In the genomic region with DNA sequence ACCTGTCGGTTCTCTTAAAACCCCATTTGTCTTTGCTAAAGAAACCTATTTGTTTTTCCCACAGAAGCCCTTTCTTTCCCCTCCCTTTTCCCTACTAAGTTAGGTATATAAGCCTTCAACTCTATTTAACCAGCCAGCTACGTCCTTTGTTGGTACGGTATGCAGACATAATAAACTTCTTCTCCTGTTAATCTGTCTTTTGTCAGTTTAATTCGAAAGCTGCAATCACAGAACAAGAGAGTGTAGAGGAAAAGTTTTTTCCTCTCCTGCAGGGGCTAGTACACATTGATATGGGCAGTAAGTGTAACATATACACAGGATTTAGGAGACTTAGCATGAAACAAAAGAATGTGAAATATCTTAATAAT, we compare ENCODE assay signal across 25 cellular contexts. TPM values are rescaled to one million over a fixed set of nuclear protein-coding genes. Genes with fewer than 3 reads are reported as not detected.
A peak's percentile ranks its signal among the peaks of the same experiment; 100 is the strongest.
DNase-seq lines count a peak whose midpoint lies in the region; ATAC-seq, FAIRE-seq and TF ChIP-seq lines count a peak whose summit lies in the region.
"Had no signal": no experiment of that assay in that cellular context is flagged by ENCODE, and none has a peak within 500 bp of the region (broad histone marks: within the 10 kb centered on the region; RNA-seq: fewer than 3 reads in every experiment).

No MANE protein-coding gene starts in this region.

- no peak overlapping the region for H3K23ac ChIP-seq in H1 (ENCODE audit: insufficient read length)

- 96% methylated on average over 4 of the region's 4 CpGs for WGBS in mammary epithelial cell (ENCODE audit: low coverage, missing lambda C conversion rate)
- WGBS in H1 (ENCODE audit: extremely low coverage in 1 of 2, insufficient coverage in 1 of 2, insufficient read length in 1 of 2, insufficient replicate concordance in 2 of 2, low coverage in 1 of 2, low lambda C conversion rate in 2 of 2, missing lambda C conversion rate in 1 of 2), 2 experiments = 63% methylated on average over 4 of the region's 4 CpGs; no CpG with 5 or more reads in 1 of the 2 experiments
- 26% methylated on average over 4 of the region's 4 CpGs for WGBS in prostate gland

- no peak for TF ChIP-seq EP300 in H1 (IDR thresholded peaks at IDR 0.05; ENCODE audit: borderline replicate concordance in 1 of 2, low read depth in 2 of 2, low read length in 2 of 2)

- no peak overlapping the region for H4K5ac ChIP-seq in H1 (ENCODE audit: insufficient read length, low read depth, low read length)

- H2BK120ac ChIP-seq in H1 (replicated peaks; ENCODE audit: low read depth, low read length) = no peak overlapping the region

- no peak for FAIRE-seq in H1 (lab: Jason Lieb, UNC)
- FAIRE-seq: urothelium cell line had no signal

- H3K79me2 ChIP-seq in mammary epithelial cell (ENCODE audit: insufficient read depth, low read length) (no peaks in the 10 kb centered on the region), H1 (ENCODE audit: control insufficient read depth in 1 of 2, insufficient read depth in 2 of 2, low read length in 2 of 2) (no peaks in the 10 kb centered on the region)

- peak overlapping the region; percentile 26 for H3K27ac Mint-ChIP-seq in type B pancreatic cell
- no peak overlapping the region for H3K27ac Mint-ChIP-seq in activated T-helper 2 cell treated with anti-CD3 and anti-CD28 coated beads, Interferon-gamma antibody, Interleukin-2, Interleukin-4, amounts not matched to agents 10 μg/mL and 5 μg/mL and 100 μg/mL, durations not matched to agents 14 hours and 24 hours and 36 hours
- H3K27ac Mint-ChIP-seq: activated naive CD4-positive, alpha-beta T cell treated with anti-CD3 and anti-CD28 coated beads for 36 hours; activated T-cell treated with anti-CD3 and anti-CD28 coated beads, Interleukin-2, amount 50 U/mL, for 72 hours; CD4-positive, alpha-beta T cell; stimulated activated naive CD8-positive, alpha-beta T cell treated with anti-CD3 and anti-CD28 coated beads, Interleukin-15, amount 100 ng/mL, for 72 hours; WTC11 had no signal

- peaks cover 44% of the 10 kb centered on the region for H3K4me1 Mint-ChIP-seq in type B pancreatic cell (ENCODE audit: unreplicated experiment)
- peaks cover 30% of the 10 kb centered on the region for H3K4me1 Mint-ChIP-seq in activated T-helper 2 cell treated with anti-CD3 and anti-CD28 coated beads, Interferon-gamma antibody, Interleukin-2, Interleukin-4, amounts not matched to agents 10 μg/mL and 5 μg/mL and 100 μg/mL, durations not matched to agents 14 hours and 24 hours and 36 hours (ENCODE audit: low read depth)

- no peaks in the 10 kb centered on the region for H3K27me3 Mint-ChIP-seq in type B pancreatic cell
- H3K27me3 Mint-ChIP-seq in activated T-helper 2 cell treated with anti-CD3 and anti-CD28 coated beads, Interferon-gamma antibody, Interleukin-2, Interleukin-4, amounts not matched to agents 10 μg/mL and 5 μg/mL and 100 μg/mL, durations not matched to agents 14 hours and 24 hours and 36 hours (ENCODE audit: low read depth) = peaks cover 25% of the 10 kb centered on the region

- no peak overlapping the region for H3K18ac ChIP-seq in H1 (ENCODE audit: extremely low read depth, low read length)

- no peaks in the 10 kb centered on the region for H3K9me3 ChIP-seq in breast epithelium
- no peaks in the 10 kb centered on the region for H3K9me3 ChIP-seq in mammary epithelial cell (replicated peaks; ENCODE audit: insufficient read depth, low read length)
- H3K9me3 ChIP-seq in H1 (ENCODE audit: insufficient read depth in 2 of 2, low read depth in 1 of 2, low read length in 1 of 2) = no peaks in the 10 kb centered on the region
- no peaks in the 10 kb centered on the region for H3K9me3 ChIP-seq in prostate gland
- H3K9me3 ChIP-seq: adrenal gland had no signal

- no peak overlapping the region for H3K14ac ChIP-seq in H1 (ENCODE audit: insufficient read length)

- H3K56ac ChIP-seq in H1 (replicated peaks; ENCODE audit: insufficient read length, low read depth, low read length) = no peak overlapping the region

- no peak for TF ChIP-seq CTCF in breast epithelium (IDR thresholded peaks at IDR 0.05)
- TF ChIP-seq CTCF in mammary epithelial cell (conservative IDR thresholded peaks at IDR 0.05 in 1 of 2, IDR thresholded peaks at IDR 0.05 in 1 of 2; ENCODE audit: extremely low read depth in 1 of 2, insufficient read depth in 1 of 2, low read depth in 1 of 2, low read length in 2 of 2) = no peak
- no peak for TF ChIP-seq CTCF in H1 (IDR thresholded peaks at IDR 0.05; ENCODE audit: control extremely low read depth in 1 of 3, insufficient read depth in 1 of 3, low read depth in 1 of 3, low read length in 3 of 3)
- no peak for TF ChIP-seq CTCF in prostate gland (IDR thresholded peaks at IDR 0.05)
- no peak for TF ChIP-seq CTCF in type B pancreatic cell (conservative IDR thresholded peaks at IDR 0.05)

- CTCF ChIA-PET in mammary epithelial cell (lab: Charles Lee; ENCODE audit: low non-redundant PET) = no interaction called here
- CTCF ChIA-PET in H1 (lab: Charles Lee; ENCODE audit: partially characterized antibody) = interaction anchor here (0.5 to 1.8 kb wide), 5 partner anchors 13 to 129 kb away, joined by 3 to 5 read pairs (median 3); no protein-coding TSS in a partner anchor

- no peak for ATAC-seq in HG03469 (IDR thresholded peaks at IDR 0.05; ENCODE audit: unreplicated experiment)
- ATAC-seq: activated T-cell treated with anti-CD3 and anti-CD28 coated beads, Interleukin-2, amount 50 U/mL, for 72 hours; stimulated activated naive CD8-positive, alpha-beta T cell treated with anti-CD3 and anti-CD28 coated beads, Interleukin-15, amount 100 ng/mL, for 72 hours; WTC11 had no signal

- H3K4me3 Mint-ChIP-seq in type B pancreatic cell = no peak overlapping the region
- no peak overlapping the region for H3K4me3 Mint-ChIP-seq in activated T-helper 2 cell treated with anti-CD3 and anti-CD28 coated beads, Interferon-gamma antibody, Interleukin-2, Interleukin-4, amounts not matched to agents 10 μg/mL and 5 μg/mL and 100 μg/mL, durations not matched to agents 14 hours and 24 hours and 36 hours (ENCODE audit: low read depth)
- H3K4me3 Mint-ChIP-seq: activated naive CD4-positive, alpha-beta T cell treated with anti-CD3 and anti-CD28 coated beads for 36 hours; activated T-cell treated with anti-CD3 and anti-CD28 coated beads, Interleukin-2, amount 50 U/mL, for 72 hours; CD4-positive, alpha-beta T cell; stimulated activated naive CD8-positive, alpha-beta T cell treated with anti-CD3 and anti-CD28 coated beads, Interleukin-15, amount 100 ng/mL, for 72 hours had no signal

- H3K4me3 ChIP-seq in breast epithelium (no peak overlapping the region), mammary epithelial cell (replicated peaks in 1 of 3; ENCODE audit: insufficient read depth in 1 of 3, low read depth in 2 of 3, low read length in 3 of 3) (no peak overlapping the region), H1 (ENCODE audit: extremely low read depth in 1 of 4, insufficient read depth in 2 of 4, low read depth in 3 of 4, low read length in 4 of 4) (no peak overlapping the region), prostate gland (no peak overlapping the region)
- H3K4me3 ChIP-seq: adrenal gland, PC-9 had no signal

- H3K9ac ChIP-seq in mammary epithelial cell (ENCODE audit: insufficient read depth, low read length) = no peak overlapping the region
- H3K9ac ChIP-seq in H1 (replicated peaks in 1 of 4; ENCODE audit: extremely low read depth in 1 of 4, low read depth in 3 of 4, low read length in 3 of 4) = no peak overlapping the region

- no peak overlapping the region for H2BK12ac ChIP-seq in H1 (ENCODE audit: low read depth, low read length)

- no TSS peak for BruUV-seq in mammary epithelial cell (replicated peaks; lab: Mats Ljungman, UMichigan)

- no peak overlapping the region for H4K8ac ChIP-seq in H1 (ENCODE audit: extremely low read depth, insufficient read depth, low read length)

- no peak overlapping the region for H3K4ac ChIP-seq in H1 (replicated peaks; ENCODE audit: insufficient read length, low read depth, low read length)

- no peaks in the 10 kb centered on the region for H3K9me3 Mint-ChIP-seq in type B pancreatic cell
- H3K9me3 Mint-ChIP-seq in activated T-helper 2 cell treated with anti-CD3 and anti-CD28 coated beads, Interferon-gamma antibody, Interleukin-2, Interleukin-4, amounts not matched to agents 10 μg/mL and 5 μg/mL and 100 μg/mL, durations not matched to agents 14 hours and 24 hours and 36 hours = no peaks in the 10 kb centered on the region
- H3K9me3 Mint-ChIP-seq: activated naive CD4-positive, alpha-beta T cell treated with anti-CD3 and anti-CD28 coated beads for 36 hours; activated T-cell treated with anti-CD3 and anti-CD28 coated beads, Interleukin-2, amount 50 U/mL, for 72 hours; CD4-positive, alpha-beta T cell; stimulated activated naive CD8-positive, alpha-beta T cell treated with anti-CD3 and anti-CD28 coated beads, Interleukin-15, amount 100 ng/mL, for 72 hours; WTC11 had no signal

- intact Hi-C loops in breast epithelium (cut with DNase I; ENCODE audit: low total_unique reads) (no loop called here), mammary epithelial cell (cut with micrococcal nuclease) (no loop called here), prostate gland (cut with DNase I) (no loop called here)
- intact Hi-C loops in activated T-helper 2 cell treated with anti-CD3 and anti-CD28 coated beads, Interferon-gamma antibody, Interleukin-2, Interleukin-4, amounts not matched to agents 10 μg/mL and 5 μg/mL and 100 μg/mL, durations not matched to agents 14 hours and 24 hours and 36 hours (cut with micrococcal nuclease) = no loop called here

- in situ Hi-C loops in mammary epithelial cell (cut with MboI; ENCODE audit: low sequenced_read_pairs in 2 of 2) = no loop called here

- no peaks in the 10 kb centered on the region for H3K79me1 ChIP-seq in H1 (ENCODE audit: low read depth, low read length)

- no peak for TF ChIP-seq RAD21 in H1 (IDR thresholded peaks at IDR 0.05 in 1 of 2, conservative IDR thresholded peaks at IDR 0.05 in 1 of 2; ENCODE audit: low read depth in 2 of 2, low read length in 2 of 2)

- H2BK20ac ChIP-seq in H1 (ENCODE audit: low read length) = no peak overlapping the region

- no peak overlapping the region for H2AK5ac ChIP-seq in H1 (ENCODE audit: low read depth, low read length)

- H3K27ac ChIP-seq in breast epithelium = peak overlapping the region; percentile 87
- H3K27ac ChIP-seq in mammary epithelial cell (ENCODE audit: insufficient read depth, low read depth, low read length) = no peak overlapping the region
- H3K27ac ChIP-seq in H1 (ENCODE audit: low read depth, low read length) = no peak overlapping the region
- peak overlapping the region; percentile 2 to 30 for H3K27ac ChIP-seq in prostate gland
- H3K27ac ChIP-seq: 22Rv1, adrenal gland, HL-60, PC-9 had no signal

- TF ChIP-seq POLR2A in breast epithelium (IDR thresholded peaks at IDR 0.05) (no peak), H1 (IDR thresholded peaks at IDR 0.05; ENCODE audit: control extremely low read depth in 1 of 2, low read depth in 2 of 2, low read length in 2 of 2) (no peak), prostate gland (IDR thresholded peaks at IDR 0.05) (no peak)

- no peak overlapping the region for H3K4me2 ChIP-seq in mammary epithelial cell (ENCODE audit: insufficient read depth, low read depth, low read length)
- H3K4me2 ChIP-seq in H1 (ENCODE audit: insufficient read depth in 1 of 2, low read depth in 2 of 2, low read length in 2 of 2) = peak overlapping the region; percentile 19 to 63; a peak in 2 of 4 replicates
- H3K4me2 ChIP-seq: PC-9 had no signal

- no peak for DNase-seq in breast epithelium (ENCODE audit: low spot score in 2 of 2)
- no peak for DNase-seq in mammary epithelial cell
- DNase-seq in H1 (ENCODE audit: low read depth in 1 of 2, low spot score in 2 of 2) = no peak
- DNase-seq in prostate gland (ENCODE audit: low spot score) = no peak
- DNase-seq in type B pancreatic cell (ENCODE audit: extremely low spot score, unreplicated experiment) = no peak
- DNase-seq in NCI-H1694 treated with DMSO at 0.1 percent for 48 hours (lab: John Stamatoyannopoulos, UW) = no peak
- DNase-seq in activated T-helper 2 cell treated with anti-CD3 and anti-CD28 coated beads, Interferon-gamma antibody, Interleukin-2, Interleukin-4, amounts not matched to agents 10 μg/mL and 5 μg/mL and 100 μg/mL, durations not matched to agents 14 hours and 24 hours and 36 hours (ENCODE audit: low spot score) = no peak
- DNase-seq: activated CD4-positive, alpha-beta T cell treated with anti-CD3 and anti-CD28 coated beads, Interleukin-2, amount 50 U/mL, for 1 hour; activated naive CD4-positive, alpha-beta T cell treated with anti-CD3 and anti-CD28 coated beads for 36 hours; activated T-cell treated with anti-CD3 and anti-CD28 coated beads, Interleukin-2, amount 50 U/mL, for 72 hours; CD4-positive, alpha-beta T cell; effector CD8-positive, alpha-beta T cell; MV-4-11; NCI-H2171; NCI-H510A treated with DMSO at 0.1 percent for 48 hours; PC-9; SHP77 treated with DMSO at 0.1 percent for 48 hours; stimulated activated naive CD8-positive, alpha-beta T cell treated with anti-CD3 and anti-CD28 coated beads, Interleukin-15, amount 100 ng/mL, for 72 hours; T-helper 9 cell had no signal

- no peaks in the 10 kb centered on the region; the same call in 1 of the 2 replicates for H3K23me2 ChIP-seq in H1 (ENCODE audit: low read depth, low read length)

- no peak overlapping the region for H2BK5ac ChIP-seq in H1 (ENCODE audit: low read depth, low read length)

- no peak overlapping the region for H4K91ac ChIP-seq in H1 (replicated peaks; ENCODE audit: insufficient read length, low read length)

- H2AFZ ChIP-seq in mammary epithelial cell (ENCODE audit: low read depth, low read length) (no peak overlapping the region), H1 (ENCODE audit: low read length) (no peak overlapping the region)
- H2AFZ ChIP-seq: PC-9 had no signal

- dilution Hi-C loops in mammary epithelial cell (cut with HindIII; ENCODE audit: low sequenced_read_pairs) = no loop called here

- H3K36me3 Mint-ChIP-seq in type B pancreatic cell = no peaks in the 10 kb centered on the region
- no peaks in the 10 kb centered on the region for H3K36me3 Mint-ChIP-seq in activated T-helper 2 cell treated with anti-CD3 and anti-CD28 coated beads, Interferon-gamma antibody, Interleukin-2, Interleukin-4, amounts not matched to agents 10 μg/mL and 5 μg/mL and 100 μg/mL, durations not matched to agents 14 hours and 24 hours and 36 hours (ENCODE audit: low read depth)
- H3K36me3 Mint-ChIP-seq: WTC11 had no signal

- no peak overlapping the region for H2BK15ac ChIP-seq in H1 (ENCODE audit: low read length)

- POLR2A ChIA-PET in H1 (lab: Charles Lee; ENCODE audit: partially characterized antibody) = interaction anchor here (1.2 to 3.7 kb wide), 5 partner anchors 12 to 143 kb away, joined by 3 to 13 read pairs (median 4); partner anchors contain the start of gene C15orf39

- H3K27me3 ChIP-seq in breast epithelium (no peaks in the 10 kb centered on the region), mammary epithelial cell (ENCODE audit: insufficient read depth, low read length) (no peaks in the 10 kb centered on the region), H1 (replicated peaks in 1 of 4; ENCODE audit: control insufficient read depth in 3 of 4, extremely low read depth in 1 of 4, insufficient read depth in 3 of 4, low read length in 3 of 4) (peaks cover 0 to 16% (median 7%) of the 10 kb centered on the region in 4 experiments; a peak in 4 of 7 replicates), prostate gland (replicated peaks; ENCODE audit: insufficient read depth) (no peaks in the 10 kb centered on the region)
- H3K27me3 ChIP-seq: adrenal gland had no signal

- H3K36me3 ChIP-seq in breast epithelium (no peaks in the 10 kb centered on the region), mammary epithelial cell (ENCODE audit: insufficient read depth, low read length) (no peaks in the 10 kb centered on the region), H1 (ENCODE audit: control insufficient read depth in 2 of 4, insufficient read depth in 4 of 4, low read length in 3 of 4) (no peaks in the 10 kb centered on the region), prostate gland (no peaks in the 10 kb centered on the region)
- H3K36me3 ChIP-seq: adrenal gland had no signal

- peaks cover 22 to 33% of the 10 kb centered on the region in 2 donors for H3K4me1 ChIP-seq in breast epithelium
- peaks cover 37% of the 10 kb centered on the region for H3K4me1 ChIP-seq in mammary epithelial cell (ENCODE audit: insufficient read depth, low read length)
- H3K4me1 ChIP-seq in H1 (replicated peaks in 1 of 4; ENCODE audit: control insufficient read depth in 3 of 4, insufficient read depth in 4 of 4, low read length in 3 of 4) = peaks cover 4 to 25% (median 19%) of the 10 kb centered on the region in 4 experiments
- H3K4me1 ChIP-seq in prostate gland (replicated peaks) = peaks cover 20% of the 10 kb centered on the region

- H4K20me1 ChIP-seq in mammary epithelial cell (ENCODE audit: insufficient read depth, low read length) = no peaks in the 10 kb centered on the region
- H4K20me1 ChIP-seq in H1 (replicated peaks in 1 of 2; ENCODE audit: control insufficient read depth in 1 of 2, insufficient read depth in 2 of 2, low read length in 2 of 2) = no peaks in the 10 kb centered on the region

RNA-seq across cellular contexts. Expression of gene C15orf39, which starts 21.9 kb away (rescaled TPM):
- total RNA-seq in breast epithelium = 10 to 100 TPM in 2 of 3 donors, 1 to 10 TPM in 1; 7.7 to 17.4 (median 11.5) TPM
- total RNA-seq in mammary epithelial cell = 10 to 100 TPM in 1 of 2 donors, 1 to 10 TPM in 1; 3.8 to 22.8 TPM
- 9.0 TPM for polyA plus RNA-seq in mammary epithelial cell
- 31.5 TPM for polyA minus RNA-seq in mammary epithelial cell
- total RNA-seq in H1 (2021; fragmentation: NEBNext Ultra II Directional; extraction: Animal tissue kit (Norgen Biotek cat#: 25700)) = 35.6 and 38.5 TPM in 2 replicates
- polyA plus RNA-seq in H1 (2011; rRNA removed) = 13.8 and 18.9 TPM in 2 replicates
- polyA plus RNA-seq in H1 (2011; cell fraction: cytosol; rRNA removed) = 5.7 TPM
- 15.1 TPM for polyA plus RNA-seq in H1 (2011; cell fraction: nucleus; rRNA removed)
- polyA plus RNA-seq in H1 (2012, experiment 1 of 2) = 17.6 to 27.7 TPM (median 24.3 TPM) in 4 replicates
- polyA plus RNA-seq in H1 (2012, experiment 2 of 2) = 24.9 TPM
- 23.9 TPM for polyA plus RNA-seq in H1 (2013, experiment 1 of 2)
- 24.3 TPM for polyA plus RNA-seq in H1 (2013, experiment 2 of 2)
- polyA minus RNA-seq in H1 (2011; rRNA and poly(A)+ RNA removed) = 14.5 and 15.8 TPM in 2 replicates
- polyA minus RNA-seq in H1 (2011; cell fraction: cytosol; rRNA and poly(A)+ RNA removed) = 23.3 TPM
- polyA minus RNA-seq in H1 (2011; cell fraction: nucleus; rRNA and poly(A)+ RNA removed) = 21.6 TPM
- total RNA-seq in prostate gland = 10 to 100 TPM; 17.9 to 96.3 TPM
- 44.5 and 70.3 TPM in 2 replicates for total RNA-seq in type B pancreatic cell (ENCODE audit: low replicate concordance)
- total RNA-seq in activated T-helper 2 cell treated with anti-CD3 and anti-CD28 coated beads, Interferon-gamma antibody, Interleukin-2, Interleukin-4, amounts not matched to agents 10 μg/mL and 5 μg/mL and 100 μg/mL, durations not matched to agents 14 hours and 24 hours and 36 hours = 62.4 and 63.5 TPM in 2 replicates

Comparison
In these comparisons a context has a peak if more than half of its experiments do, and no peak if none do; other contexts are left out.
1. H3K27ac ChIP-seq: peak in breast epithelium (2 of 2) and prostate gland (2 of 2); none in mammary epithelial cell (single experiment) and H1 (single experiment).